ENCODE assay signal across 8 cellular contexts in genomic region chr12:68331869-68332725, GRCh38. TPM values are rescaled to one million over a fixed set of nuclear protein-coding genes. Genes with fewer than 3 reads are reported as not detected.
A peak's percentile ranks its signal among the peaks of the same experiment; 100 is the strongest.
DNase-seq lines count a peak whose midpoint lies in the region; ATAC-seq and TF ChIP-seq lines count a peak whose summit lies in the region.

Gene MDM1, minus strand, starts transcription at chr12:68332362. Its CDS starts 117 bp downstream, at chr12:68332245.

- no peaks in the 10 kb centered on the region for H3K36me3 Mint-ChIP-seq in activated CD4-positive, alpha-beta memory T cell treated with anti-CD3 and anti-CD28 coated beads for 36 hours

- H3K27me3 Mint-ChIP-seq in activated CD4-positive, alpha-beta memory T cell treated with anti-CD3 and anti-CD28 coated beads for 36 hours: peaks cover 2% of the 10 kb centered on the region

- H3K27ac Mint-ChIP-seq in activated CD4-positive, alpha-beta memory T cell treated with anti-CD3 and anti-CD28 coated beads for 36 hours: peak within 1 kb of the TSS; percentile 71

- POLR2A ChIA-PET in activated CD4-positive, alpha-beta memory T cell treated with anti-CD3 and anti-CD28 coated beads for 36 hours (lab: Charles Lee): interaction anchor here (0.6 to 1.6 kb wide), 6 partner anchors 11 to 278 kb away, joined by 3 to 4 read pairs (median 3); partner anchors contain the start of gene RAP1B

- H3K9me3 Mint-ChIP-seq in activated CD4-positive, alpha-beta memory T cell treated with anti-CD3 and anti-CD28 coated beads for 36 hours: no peaks in the 10 kb centered on the region

- CTCF ChIA-PET in activated CD4-positive, alpha-beta memory T cell treated with anti-CD3 and anti-CD28 coated beads for 36 hours (lab: Charles Lee): interaction anchor here (0.8 to 3.7 kb wide), 6 partner anchors 15 to 291 kb away, joined by 3 to 16 read pairs (median 4); no protein-coding TSS in a partner anchor

- H3K4me3 ChIP-seq in lower leg skin (ENCODE audit: low read depth, poor library complexity, severe bottlenecking): peak within 1 kb of the TSS; percentile 69

- no peak for TF ChIP-seq POLR2A in lower leg skin (IDR thresholded peaks at IDR 0.05)

- peak within 1 kb of the TSS; percentile 85 for H3K4me3 Mint-ChIP-seq in activated CD4-positive, alpha-beta memory T cell treated with anti-CD3 and anti-CD28 coated beads for 36 hours

- peak within 1 kb of the TSS; percentile 70 for H3K27ac ChIP-seq in C4-2B

- DNase-seq in NCI-H82 treated with DMSO at 0.1 percent for 48 hours (lab: John Stamatoyannopoulos, UW; ENCODE audit: unreplicated experiment) (peak; percentile 93), ecto neural progenitor cell (ENCODE audit: low spot score) (peak; percentile 99), lower leg skin (ENCODE audit: low spot score in 2 of 2) (peak; percentile 97 to 99)
- peak; percentile 97 for DNase-seq in activated CD4-positive, alpha-beta memory T cell treated with anti-CD3 and anti-CD28 coated beads for 36 hours
- DNase-seq in stimulated activated CD4-positive, alpha-beta T cell treated with anti-CD3 and anti-CD28 coated beads, Interleukin-4, amount 100 ng/mL, for 48 hours (ENCODE audit: low read depth in 2 of 2): peak; percentile 89 to 97

- TF ChIP-seq CTCF in C4-2B (conservative IDR thresholded peaks at IDR 0.05) (no peak), lower leg skin (IDR thresholded peaks at IDR 0.05) (no peak)

- 0 to 2% methylated on average over 55 to 56 of the region's 59 CpGs for WGBS in lower leg skin, 2 donors

- H3K4me1 Mint-ChIP-seq in activated CD4-positive, alpha-beta memory T cell treated with anti-CD3 and anti-CD28 coated beads for 36 hours (ENCODE audit: low read depth): peaks cover 31% of the 10 kb centered on the region

- ATAC-seq in GM19438 (IDR thresholded peaks at IDR 0.05; ENCODE audit: low read depth, unreplicated experiment): peak; percentile 98
- ATAC-seq in HG03575 (IDR thresholded peaks at IDR 0.05; ENCODE audit: extremely low read depth, insufficient number of reproducible peaks, low FRiP score, unreplicated experiment): peak; percentile 91

- intact Hi-C loops in activated CD4-positive, alpha-beta memory T cell treated with anti-CD3 and anti-CD28 coated beads for 36 hours (cut with micrococcal nuclease): loop anchor here (1.0 to 5.0 kb wide), 7 partner anchors 33 to 476 kb away; partner anchors contain the start of genes MDM2, NUP107, RAP1B and SLC35E3
- intact Hi-C loops in lower leg skin (cut with DNase I; ENCODE audit: low total_unique reads): no loop called here

RNA-seq across cellular contexts. Expression of gene MDM1, which starts in this region (rescaled TPM):
- 10 to 100 TPM; 13.8 to 15.6 TPM for total RNA-seq in activated CD4-positive, alpha-beta memory T cell treated with anti-CD3 and anti-CD28 coated beads for 36 hours
- 1 to 10 TPM; 5.9 to 9.3 (median 7.6) TPM for total RNA-seq in lower leg skin

Comparison
In these comparisons a context has a peak if more than half of its experiments do, and no peak if none do; other contexts are left out.
1. Peak in every context shown above with its lines: DNase-seq, ATAC-seq, H3K4me3 ChIP-seq and H3K27ac ChIP-seq.